ENCODE assay signal across 21 cellular contexts in genomic region chr17:15124746-15125145, GRCh38.
"Had no signal": no experiment of that assay in that cellular context is flagged by ENCODE, and none has a peak within 500 bp of the region (broad histone marks: within the 10 kb centered on the region; RNA-seq: fewer than 3 reads in every experiment).

No MANE protein-coding gene starts in this region.

- ATAC-seq: effector memory CD8-positive, alpha-beta T cell; heart left ventricle; left colon; left ventricle myocardium superior; psoas muscle; right lobe of liver; stimulated activated effector memory CD8-positive, alpha-beta T cell treated with anti-CD3 and anti-CD28 coated beads, Interleukin-12 subunit alpha, Interleukin-12 subunit beta, amount 100 ng/mL, for 72 hours; stimulated activated naive CD8-positive, alpha-beta T cell treated with anti-CD3 and anti-CD28 coated beads, Interleukin-15, Interleukin-2, amounts not matched to agents 100 U/mL and 50 U/mL, for 24 hours had no signal

- H3K27me3 ChIP-seq: heart left ventricle, right lobe of liver, suprapubic skin, thyroid gland had no signal

- H3K27ac ChIP-seq: epithelial cell of prostate, esophagus squamous epithelium, heart left ventricle, psoas muscle, right lobe of liver, suprapubic skin, thyroid gland had no signal

- H3K4me3 ChIP-seq: esophagus squamous epithelium, heart left ventricle, lung, psoas muscle, right lobe of liver, suprapubic skin, thyroid gland had no signal

- H3K36me3 ChIP-seq: esophagus squamous epithelium, heart left ventricle, right lobe of liver, suprapubic skin, thyroid gland had no signal

- H3K4me1 ChIP-seq: heart left ventricle, psoas muscle, right lobe of liver, suprapubic skin, thyroid gland had no signal

- DNase-seq: effector memory CD8-positive, alpha-beta T cell; esophagus squamous epithelium; heart left ventricle; hippocampal formation; left colon; left ventricle myocardium superior; mesenchymal stem cell; midbrain; naive B cell; occipital lobe; psoas muscle; retina; right lobe of liver; stimulated activated CD4-positive, alpha-beta T cell treated with anti-CD3 and anti-CD28 coated beads, Interleukin-4, amount 100 ng/mL, for 1 hour; stimulated activated CD8-positive, alpha-beta memory T cell treated with anti-CD3 and anti-CD28 coated beads, Interleukin-4, amount 100 ng/mL, for 48 hours; stimulated activated naive CD8-positive, alpha-beta T cell treated with anti-CD3 and anti-CD28 coated beads, Interleukin-15, Interleukin-2, amounts not matched to agents 100 U/mL and 50 U/mL, for 24 hours; thyroid gland had no signal

- H3K9me3 ChIP-seq: esophagus squamous epithelium, heart left ventricle, psoas muscle, right lobe of liver, suprapubic skin, thyroid gland had no signal
